Comparison of ENCODE assay signal across 17 cellular contexts in genomic region chr2:175627405-175627804, GRCh38.
"Had no signal": no experiment of that assay in that cellular context is flagged by ENCODE, and none has a peak within 500 bp of the region (broad histone marks: within the 10 kb centered on the region; RNA-seq: fewer than 3 reads in every experiment).

No MANE protein-coding gene starts in this region.

- DNase-seq: activated CD4-positive, alpha-beta T cell treated with anti-CD3 and anti-CD28 coated beads, Interleukin-2, amount 10 ng/mL, durations not matched to agents 7 days and 5 days; activated CD8-positive, alpha-beta memory T cell treated with anti-CD3 and anti-CD28 coated beads, Interleukin-2, amount 50 U/mL, for 4 hours; activated naive CD4-positive, alpha-beta T cell treated with anti-CD3 and anti-CD28 coated beads, Interleukin-2, amount 50 U/mL, for 16 hours; activated T-cell treated with anti-CD3 and anti-CD28 coated beads, Interleukin-2, amount 50 U/mL, for 4 hours; cerebellar nuclear complex; cortex of kidney; effector CD4-positive, alpha-beta T cell; foreskin keratinocyte; hippocampal formation; islet precursor cell; natural killer cell; pancreas; stimulated activated CD4-positive, alpha-beta T cell treated with anti-CD3 and anti-CD28 coated beads, Interleukin-4, amount 100 ng/mL, for 4 hours; T1000; upper lobe of right lung had no signal

- H3K4me3 ChIP-seq: lung, pancreas, right lobe of liver, upper lobe of right lung had no signal
